In genomic region chr7:48411619-48412018, GRCh38 we compare ENCODE assay signal across 18 cellular contexts.
DNase-seq lines count a peak whose midpoint lies in the region; ATAC-seq lines count a peak whose summit lies in the region.
"Had no signal": no experiment of that assay in that cellular context is flagged by ENCODE, and none has a peak within 500 bp of the region (broad histone marks: within the 10 kb centered on the region; RNA-seq: fewer than 3 reads in every experiment).

No MANE protein-coding gene starts in this region.

- H3K4me1 Mint-ChIP-seq in activated CD8-positive, alpha-beta memory T cell treated with anti-CD3 and anti-CD28 coated beads, Interleukin-2, amount 10 ng/mL, durations not matched to agents 7 days and 5 days, result peaks cover 6% of the 10 kb centered on the region
- H3K4me1 Mint-ChIP-seq in activated T-helper 1 cell treated with anti-CD3 and anti-CD28 coated beads, Interleukin-12 subunit alpha, Interleukin-12 subunit beta, Interleukin-2, Interleukin-4 antibody, amounts not matched to agents 30 ng/mL and 10 ng/mL and 1 ng/mL, durations not matched to agents 14 hours and 24 hours and 36 hours (ENCODE audit: low read depth), result peaks cover 6% of the 10 kb centered on the region
- H3K4me1 Mint-ChIP-seq: IgD-negative memory B cell, neural crest cell had no signal

- H3K9me3 Mint-ChIP-seq in activated CD8-positive, alpha-beta memory T cell treated with anti-CD3 and anti-CD28 coated beads, Interleukin-2, amount 10 ng/mL, durations not matched to agents 7 days and 5 days (ENCODE audit: low read depth), result no peaks in the 10 kb centered on the region
- H3K9me3 Mint-ChIP-seq in activated T-helper 1 cell treated with anti-CD3 and anti-CD28 coated beads, Interleukin-12 subunit alpha, Interleukin-12 subunit beta, Interleukin-2, Interleukin-4 antibody, amounts not matched to agents 30 ng/mL and 10 ng/mL and 1 ng/mL, durations not matched to agents 14 hours and 24 hours and 36 hours, result no peaks in the 10 kb centered on the region
- H3K9me3 Mint-ChIP-seq: activated naive CD4-positive, alpha-beta T cell treated with anti-CD3 and anti-CD28 coated beads, Interleukin-2, amount 10 ng/mL, durations not matched to agents 7 days and 5 days had no signal

- CTCF ChIA-PET in activated CD8-positive, alpha-beta memory T cell treated with anti-CD3 and anti-CD28 coated beads, Interleukin-2, amount 10 ng/mL, durations not matched to agents 7 days and 5 days (lab: Charles Lee), result no interaction called here

- H3K36me3 Mint-ChIP-seq in activated CD8-positive, alpha-beta memory T cell treated with anti-CD3 and anti-CD28 coated beads, Interleukin-2, amount 10 ng/mL, durations not matched to agents 7 days and 5 days, result no peaks in the 10 kb centered on the region
- H3K36me3 Mint-ChIP-seq in activated T-helper 1 cell treated with anti-CD3 and anti-CD28 coated beads, Interleukin-12 subunit alpha, Interleukin-12 subunit beta, Interleukin-2, Interleukin-4 antibody, amounts not matched to agents 30 ng/mL and 10 ng/mL and 1 ng/mL, durations not matched to agents 14 hours and 24 hours and 36 hours (ENCODE audit: low read depth), result no peaks in the 10 kb centered on the region
- H3K36me3 Mint-ChIP-seq: activated naive CD4-positive, alpha-beta T cell treated with anti-CD3 and anti-CD28 coated beads, Interleukin-2, amount 10 ng/mL, durations not matched to agents 7 days and 5 days; IgD-negative memory B cell had no signal

- H3K27me3 Mint-ChIP-seq in activated CD8-positive, alpha-beta memory T cell treated with anti-CD3 and anti-CD28 coated beads, Interleukin-2, amount 10 ng/mL, durations not matched to agents 7 days and 5 days, result no peaks in the 10 kb centered on the region
- peaks cover 1% of the 10 kb centered on the region for H3K27me3 Mint-ChIP-seq in activated T-helper 1 cell treated with anti-CD3 and anti-CD28 coated beads, Interleukin-12 subunit alpha, Interleukin-12 subunit beta, Interleukin-2, Interleukin-4 antibody, amounts not matched to agents 30 ng/mL and 10 ng/mL and 1 ng/mL, durations not matched to agents 14 hours and 24 hours and 36 hours (ENCODE audit: insufficient read depth)
- H3K27me3 Mint-ChIP-seq: activated naive CD4-positive, alpha-beta T cell treated with anti-CD3 and anti-CD28 coated beads, Interleukin-2, amount 10 ng/mL, durations not matched to agents 7 days and 5 days; IgD-negative memory B cell had no signal

- H3K4me3 Mint-ChIP-seq in activated CD8-positive, alpha-beta memory T cell treated with anti-CD3 and anti-CD28 coated beads, Interleukin-2, amount 10 ng/mL, durations not matched to agents 7 days and 5 days, result no peak overlapping the region
- H3K4me3 Mint-ChIP-seq in activated T-helper 1 cell treated with anti-CD3 and anti-CD28 coated beads, Interleukin-12 subunit alpha, Interleukin-12 subunit beta, Interleukin-2, Interleukin-4 antibody, amounts not matched to agents 30 ng/mL and 10 ng/mL and 1 ng/mL, durations not matched to agents 14 hours and 24 hours and 36 hours, result no peak overlapping the region
- H3K4me3 Mint-ChIP-seq: activated naive CD4-positive, alpha-beta T cell treated with anti-CD3 and anti-CD28 coated beads, Interleukin-2, amount 10 ng/mL, durations not matched to agents 7 days and 5 days; IgD-negative memory B cell; neural crest cell had no signal

- peak; percentile 27 for ATAC-seq in activated CD8-positive, alpha-beta memory T cell treated with anti-CD3 and anti-CD28 coated beads, Interleukin-2, amount 10 ng/mL, durations not matched to agents 7 days and 5 days
- peak; percentile 62 for ATAC-seq in HG02884 (IDR thresholded peaks at IDR 0.05; ENCODE audit: unreplicated experiment)
- peak; percentile 76 for ATAC-seq in stimulated activated naive CD8-positive, alpha-beta T cell treated with anti-CD3 and anti-CD28 coated beads, Interleukin-15, Interleukin-2, amounts not matched to agents 100 U/mL and 50 U/mL, for 24 hours
- ATAC-seq in GM21360 (IDR thresholded peaks at IDR 0.05; ENCODE audit: unreplicated experiment), result no peak
- ATAC-seq: body of pancreas, left lung had no signal

- intact Hi-C loops in activated T-helper 1 cell treated with anti-CD3 and anti-CD28 coated beads, Interleukin-12 subunit alpha, Interleukin-12 subunit beta, Interleukin-2, Interleukin-4 antibody, amounts not matched to agents 30 ng/mL and 10 ng/mL and 1 ng/mL, durations not matched to agents 14 hours and 24 hours and 36 hours (cut with micrococcal nuclease), result no loop called here

- DNase-seq in activated CD8-positive, alpha-beta memory T cell treated with anti-CD3 and anti-CD28 coated beads, Interleukin-2, amount 10 ng/mL, durations not matched to agents 7 days and 5 days, result peak; percentile 47
- no peak for DNase-seq in activated CD8-positive, alpha-beta memory T cell treated with anti-CD3 and anti-CD28 coated beads for 24 hours
- DNase-seq in activated T-helper 1 cell treated with anti-CD3 and anti-CD28 coated beads, Interleukin-12 subunit alpha, Interleukin-12 subunit beta, Interleukin-2, Interleukin-4 antibody, amounts not matched to agents 30 ng/mL and 10 ng/mL and 1 ng/mL, durations not matched to agents 14 hours and 24 hours and 36 hours (ENCODE audit: low spot score), result peak; percentile 1
- DNase-seq in stimulated activated naive CD8-positive, alpha-beta T cell treated with anti-CD3 and anti-CD28 coated beads, Interleukin-15, Interleukin-2, amounts not matched to agents 100 U/mL and 50 U/mL, for 24 hours, result no peak
- no peak for DNase-seq in stimulated activated naive CD4-positive, alpha-beta T cell (lab: John Stamatoyannopoulos, UW)
- DNase-seq in activated CD4-positive, CD25-positive, alpha-beta regulatory T cell treated with anti-CD3 and anti-CD28 coated beads, Interleukin-2, amount 50 U/mL, for 72 hours, result no peak
- DNase-seq: activated naive CD4-positive, alpha-beta T cell treated with anti-CD3 and anti-CD28 coated beads, Interleukin-2, amount 10 ng/mL, durations not matched to agents 7 days and 5 days; body of pancreas; effector memory CD4-positive, alpha-beta T cell; left lung; MM.1S; NCI-H1436 treated with DMSO at 0.1 percent for 48 hours; NCI-H82; T-helper 9 cell had no signal

- H3K27ac Mint-ChIP-seq in activated CD8-positive, alpha-beta memory T cell treated with anti-CD3 and anti-CD28 coated beads, Interleukin-2, amount 10 ng/mL, durations not matched to agents 7 days and 5 days, result no peak overlapping the region
- peak overlapping the region; percentile 50 for H3K27ac Mint-ChIP-seq in activated T-helper 1 cell treated with anti-CD3 and anti-CD28 coated beads, Interleukin-12 subunit alpha, Interleukin-12 subunit beta, Interleukin-2, Interleukin-4 antibody, amounts not matched to agents 30 ng/mL and 10 ng/mL and 1 ng/mL, durations not matched to agents 14 hours and 24 hours and 36 hours
- H3K27ac Mint-ChIP-seq: activated naive CD4-positive, alpha-beta T cell treated with anti-CD3 and anti-CD28 coated beads, Interleukin-2, amount 10 ng/mL, durations not matched to agents 7 days and 5 days; IgD-negative memory B cell had no signal

Comparison
In these comparisons a context has a peak if more than half of its experiments do, and no peak if none do; other contexts are left out.
1. DNase-seq: peak in activated CD8-positive, alpha-beta memory T cell treated with anti-CD3 and anti-CD28 coated beads, Interleukin-2, amount 10 ng/mL, durations not matched to agents 7 days and 5 days (single experiment) and activated T-helper 1 cell treated with anti-CD3 and anti-CD28 coated beads, Interleukin-12 subunit alpha, Interleukin-12 subunit beta, Interleukin-2, Interleukin-4 antibody, amounts not matched to agents 30 ng/mL and 10 ng/mL and 1 ng/mL, durations not matched to agents 14 hours and 24 hours and 36 hours (single experiment); none in activated CD8-positive, alpha-beta memory T cell treated with anti-CD3 and anti-CD28 coated beads for 24 hours (single experiment), stimulated activated naive CD8-positive, alpha-beta T cell treated with anti-CD3 and anti-CD28 coated beads, Interleukin-15, Interleukin-2, amounts not matched to agents 100 U/mL and 50 U/mL, for 24 hours (single experiment), stimulated activated naive CD4-positive, alpha-beta T cell (0 of 6) and activated CD4-positive, CD25-positive, alpha-beta regulatory T cell treated with anti-CD3 and anti-CD28 coated beads, Interleukin-2, amount 50 U/mL, for 72 hours (single experiment).